In genomic region chr10:129993621-129994020, GRCh38 we compare ENCODE assay signal across 23 cellular contexts. TPM values are rescaled to one million over a fixed set of nuclear protein-coding genes. Genes with fewer than 3 reads are reported as not detected.
DNase-seq lines count a peak whose midpoint lies in the region; TF ChIP-seq lines count a peak whose summit lies in the region.
"Had no signal": no experiment of that assay in that cellular context is flagged by ENCODE, and none has a peak within 500 bp of the region (broad histone marks: within the 10 kb centered on the region; RNA-seq: fewer than 3 reads in every experiment).

No MANE protein-coding gene starts in this region.

- no peak overlapping the region for H3K9ac ChIP-seq in smooth muscle cell (ENCODE audit: low read depth)
- H3K9ac ChIP-seq: BLaER1 had no signal

- DNase-seq in GM04503 (ENCODE audit: low read depth) (peak; percentile 81), RPMI7951 (ENCODE audit: low read depth) (peak; percentile 91), fibroblast of the aortic adventitia (ENCODE audit: low read depth) (peak; percentile 61), smooth muscle cell (lab: John Stamatoyannopoulos, UW; ENCODE audit: unreplicated experiment) (no peak), uterus (no peak), NCI-H524 treated with DMSO at 0.1 percent for 48 hours (lab: John Stamatoyannopoulos, UW) (no peak), stomach (no peak)
- DNase-seq: activated CD4-positive, alpha-beta T cell treated with anti-CD3 and anti-CD28 coated beads for 1 hour; activated effector memory CD4-positive, alpha-beta T cell treated with Interleukin-2 at 50 U/mL for 16 hours; cerebellar nuclear complex; endodermal cell; foreskin melanocyte; GF-D8; KBM-7; left cardiac atrium; NCI-H1105 treated with DMSO at 0.1 percent for 48 hours; NCI-H2107; NCI-H69; occipital lobe; stimulated activated CD4-positive, alpha-beta T cell treated with anti-CD3 and anti-CD28 coated beads, Interleukin-1b, Interleukin-23, amount 100 ng/mL, for 48 hours; T-helper 9 cell had no signal

- H3F3A ChIP-seq in smooth muscle cell (ENCODE audit: low read depth): no peaks in the 10 kb centered on the region

- no peaks in the 10 kb centered on the region for H3K9me3 ChIP-seq in smooth muscle cell (replicated peaks; ENCODE audit: low read depth)
- H3K9me3 ChIP-seq in uterus: no peaks in the 10 kb centered on the region
- peaks cover 0 to 18% (median 7%) of the 10 kb centered on the region in 4 donors for H3K9me3 ChIP-seq in stomach

- TF ChIP-seq CTCF in fibroblast of the aortic adventitia (IDR thresholded peaks at IDR 0.05; ENCODE audit: insufficient read depth, low read length): no peak
- TF ChIP-seq CTCF in smooth muscle cell (IDR thresholded peaks at IDR 0.05; ENCODE audit: borderline replicate concordance, insufficient read depth, poor library complexity, severe bottlenecking): no peak
- no peak for TF ChIP-seq CTCF in uterus (IDR thresholded peaks at IDR 0.05)
- TF ChIP-seq CTCF in stomach (IDR thresholded peaks at IDR 0.05): no peak

- WGBS in smooth muscle cell (ENCODE audit: low lambda C conversion rate): 46% methylated on average over 1 of the region's 1 CpG
- WGBS in stomach, 5 donors: 62 to 96% (median 77%) methylated on average over 1 of the region's 1 CpG

- TF ChIP-seq EP300 in stomach (IDR thresholded peaks at IDR 0.05): no peak

- H3K4me1 ChIP-seq in smooth muscle cell (ENCODE audit: low read depth) (no peaks in the 10 kb centered on the region), uterus (no peaks in the 10 kb centered on the region), stomach (no peaks in the 10 kb centered on the region)
- H3K4me1 ChIP-seq: BLaER1 had no signal

- H3K79me2 ChIP-seq in smooth muscle cell (ENCODE audit: low read depth): no peaks in the 10 kb centered on the region

- H3K4me2 ChIP-seq in smooth muscle cell: no peak overlapping the region
- H3K4me2 ChIP-seq: BLaER1 had no signal

- no peaks in the 10 kb centered on the region for H3K36me3 ChIP-seq in smooth muscle cell (ENCODE audit: low read depth)
- no peaks in the 10 kb centered on the region for H3K36me3 ChIP-seq in uterus
- H3K36me3 ChIP-seq in stomach: no peaks in the 10 kb centered on the region
- H3K36me3 ChIP-seq: BLaER1 had no signal

- H3K4me3 ChIP-seq in fibroblast of the aortic adventitia (ENCODE audit: low read depth, low read length) (no peak overlapping the region), smooth muscle cell (no peak overlapping the region), uterus (no peak overlapping the region), stomach (no peak overlapping the region)
- H3K4me3 ChIP-seq: BLaER1, SK-N-MC had no signal

- H3K27ac ChIP-seq in smooth muscle cell (ENCODE audit: low read depth) (peak overlapping the region; percentile 65), uterus (no peak overlapping the region), stomach (no peak overlapping the region)
- H3K27ac ChIP-seq: BLaER1, SK-N-MC had no signal

- H4K20me1 ChIP-seq in smooth muscle cell (ENCODE audit: low read depth): no peaks in the 10 kb centered on the region
- H4K20me1 ChIP-seq: BLaER1 had no signal

- H3K27me3 ChIP-seq in smooth muscle cell (ENCODE audit: low read depth) (no peaks in the 10 kb centered on the region), uterus (no peaks in the 10 kb centered on the region), stomach (no peaks in the 10 kb centered on the region)
- H3K27me3 ChIP-seq: BLaER1 had no signal

- no peak overlapping the region for H2AFZ ChIP-seq in smooth muscle cell (ENCODE audit: low read depth)

- intact Hi-C loops in uterus (cut with DNase I; ENCODE audit: low total_unique reads) (no loop called here), stomach (cut with DNase I; ENCODE audit: low total_unique reads) (no loop called here)

- TF ChIP-seq POLR2A in uterus (IDR thresholded peaks at IDR 0.05): no peak
- TF ChIP-seq POLR2A in stomach (IDR thresholded peaks at IDR 0.05): no peak

RNA-seq across cellular contexts. Expression of gene EBF3, which starts 29.5 kb away (rescaled TPM):
- total RNA-seq in RPMI7951 (2014; rRNA removed; shearing (Covaris generic)): 2.5 and 3.0 TPM in 2 replicates
- total RNA-seq in fibroblast of the aortic adventitia (ENCODE audit: low replicate concordance): 5.2 and 14.7 TPM in 2 replicates
- 0.04 TPM in 1 of 2 replicates, not detected in the other for total RNA-seq in smooth muscle cell
- polyA plus RNA-seq in smooth muscle cell: 0.14 TPM in 1 of 2 replicates, not detected in the other
- 10 to 100 TPM in 1 of 4 donors, 1 to 10 TPM in 2, under 1 TPM in 1; 0.77 to 10.7 (median 6.0) TPM for total RNA-seq in uterus
- total RNA-seq in stomach: 1 to 10 TPM in 1 of 5 donors, under 1 TPM in 1, not detected in 3; 0.58 to 7.3 TPM
- polyA plus RNA-seq in stomach: under 1 TPM; 0.19 to 0.63 (median 0.31) TPM

Comparison
In these comparisons a context has a peak if more than half of its experiments do, and no peak if none do; other contexts are left out.
1. DNase-seq: peak in GM04503 (single experiment), RPMI7951 (single experiment) and fibroblast of the aortic adventitia (single experiment); none in smooth muscle cell (single experiment), uterus (0 of 2), NCI-H524 treated with DMSO at 0.1 percent for 48 hours (single experiment) and stomach (single experiment).